In the genomic region with DNA sequence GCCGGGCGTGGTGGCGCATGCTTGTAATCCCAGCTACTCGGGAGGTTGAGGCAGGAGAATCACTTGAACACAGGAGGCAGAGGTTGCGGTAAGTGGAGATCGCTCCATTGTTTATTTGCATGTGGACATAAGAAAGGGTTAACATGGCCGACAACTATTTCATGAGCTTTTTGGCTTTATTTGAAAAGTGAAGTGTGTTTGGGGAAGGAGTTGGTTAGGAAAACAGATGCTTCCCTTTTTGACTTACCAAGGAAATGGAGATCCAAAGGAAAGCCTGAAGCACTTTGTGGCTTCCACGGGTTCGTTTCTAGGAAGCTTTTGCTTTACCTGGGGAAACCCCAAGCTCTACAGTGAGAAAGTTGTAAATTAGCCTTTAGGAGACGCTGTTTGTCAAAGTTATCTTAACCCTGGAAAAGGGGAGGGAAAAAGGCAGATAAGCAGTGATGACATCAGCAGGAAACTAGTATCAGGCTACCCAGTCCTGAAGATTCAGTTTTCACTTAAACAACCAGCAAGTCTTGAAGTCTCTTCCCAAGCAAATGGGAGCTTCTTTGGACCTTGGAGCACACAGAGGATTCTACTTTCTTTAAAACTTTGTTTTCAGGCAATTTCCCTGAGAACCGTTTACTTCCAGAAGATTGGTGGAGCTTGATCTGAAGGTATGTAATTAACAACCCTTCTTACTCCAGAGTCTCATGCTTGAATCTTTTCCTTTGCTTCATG, we compare ENCODE assay signal across 1 cellular context.
TF ChIP-seq lines count a peak whose summit lies in the region.

TSS of gene CASP10 (plus strand) at position 492 of the 723 bp plus-strand sequence. CDS start 2,637 bp downstream, outside the sequence.

TF ChIP-seq in HepG2, 621 proteins besides CTCF, POLR2A, EP300 and RAD21 (continued from another document and continues in another):
- TF ChIP-seq CEBPZ (IDR thresholded peaks at IDR 0.05; ENCODE audit: low read length), result no peak
- no peak for TF ChIP-seq ZNF138 (CRISPR knock-in tag; IDR thresholded peaks at IDR 0.05; ENCODE audit: low read depth)
- no peak for TF ChIP-seq HHEX (CRISPR knock-in tag; IDR thresholded peaks at IDR 0.05)
- TF ChIP-seq MAFK (conservative IDR thresholded peaks at IDR 0.05 in 1 of 2, IDR thresholded peaks at IDR 0.05 in 1 of 2; ENCODE audit: low read length in 2 of 2), result peak; percentile 89 to 95
- TF ChIP-seq ZFAT (CRISPR knock-in tag; conservative IDR thresholded peaks at IDR 0.05), result no peak
- no peak for TF ChIP-seq SCMH1 (CRISPR knock-in tag; IDR thresholded peaks at IDR 0.05; ENCODE audit: borderline replicate concordance)
- no peak for TF ChIP-seq ZNF646 (CRISPR knock-in tag; IDR thresholded peaks at IDR 0.05)
- no peak for TF ChIP-seq ZNF841 (CRISPR knock-in tag; IDR thresholded peaks at IDR 0.05; ENCODE audit: borderline replicate concordance)
- TF ChIP-seq TFDP2 (CRISPR knock-in tag; IDR thresholded peaks at IDR 0.05), result peak; percentile 81
- TF ChIP-seq ZNF501 (CRISPR knock-in tag; IDR thresholded peaks at IDR 0.05), result peak; percentile 82
- TF ChIP-seq PRMT3 (CRISPR knock-in tag; IDR thresholded peaks at IDR 0.05; ENCODE audit: borderline replicate concordance, low read depth), result no peak
- TF ChIP-seq, protein P1, sequence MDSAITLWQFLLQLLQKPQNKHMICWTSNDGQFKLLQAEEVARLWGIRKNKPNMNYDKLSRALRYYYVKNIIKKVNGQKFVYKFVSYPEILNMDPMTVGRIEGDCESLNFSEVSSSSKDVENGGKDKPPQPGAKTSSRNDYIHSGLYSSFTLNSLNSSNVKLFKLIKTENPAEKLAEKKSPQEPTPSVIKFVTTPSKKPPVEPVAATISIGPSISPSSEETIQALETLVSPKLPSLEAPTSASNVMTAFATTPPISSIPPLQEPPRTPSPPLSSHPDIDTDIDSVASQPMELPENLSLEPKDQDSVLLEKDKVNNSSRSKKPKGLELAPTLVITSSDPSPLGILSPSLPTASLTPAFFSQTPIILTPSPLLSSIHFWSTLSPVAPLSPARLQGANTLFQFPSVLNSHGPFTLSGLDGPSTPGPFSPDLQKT (CRISPR knock-in tag; IDR thresholded peaks at IDR 0.05; ENCODE audit: borderline replicate concordance), result no peak
- TF ChIP-seq NCOA1 (CRISPR knock-in tag; IDR thresholded peaks at IDR 0.05), result no peak
- TF ChIP-seq ZNF800 (CRISPR knock-in tag; IDR thresholded peaks at IDR 0.05), result no peak
- no peak for TF ChIP-seq E2F5 (CRISPR knock-in tag; conservative IDR thresholded peaks at IDR 0.05)
- no peak for TF ChIP-seq ZNF775 (CRISPR knock-in tag; IDR thresholded peaks at IDR 0.05; ENCODE audit: borderline replicate concordance)
- peak; percentile 98 for TF ChIP-seq ZNF652 (CRISPR knock-in tag; IDR thresholded peaks at IDR 0.05; ENCODE audit: borderline replicate concordance, low read depth)
- TF ChIP-seq, protein P2, sequence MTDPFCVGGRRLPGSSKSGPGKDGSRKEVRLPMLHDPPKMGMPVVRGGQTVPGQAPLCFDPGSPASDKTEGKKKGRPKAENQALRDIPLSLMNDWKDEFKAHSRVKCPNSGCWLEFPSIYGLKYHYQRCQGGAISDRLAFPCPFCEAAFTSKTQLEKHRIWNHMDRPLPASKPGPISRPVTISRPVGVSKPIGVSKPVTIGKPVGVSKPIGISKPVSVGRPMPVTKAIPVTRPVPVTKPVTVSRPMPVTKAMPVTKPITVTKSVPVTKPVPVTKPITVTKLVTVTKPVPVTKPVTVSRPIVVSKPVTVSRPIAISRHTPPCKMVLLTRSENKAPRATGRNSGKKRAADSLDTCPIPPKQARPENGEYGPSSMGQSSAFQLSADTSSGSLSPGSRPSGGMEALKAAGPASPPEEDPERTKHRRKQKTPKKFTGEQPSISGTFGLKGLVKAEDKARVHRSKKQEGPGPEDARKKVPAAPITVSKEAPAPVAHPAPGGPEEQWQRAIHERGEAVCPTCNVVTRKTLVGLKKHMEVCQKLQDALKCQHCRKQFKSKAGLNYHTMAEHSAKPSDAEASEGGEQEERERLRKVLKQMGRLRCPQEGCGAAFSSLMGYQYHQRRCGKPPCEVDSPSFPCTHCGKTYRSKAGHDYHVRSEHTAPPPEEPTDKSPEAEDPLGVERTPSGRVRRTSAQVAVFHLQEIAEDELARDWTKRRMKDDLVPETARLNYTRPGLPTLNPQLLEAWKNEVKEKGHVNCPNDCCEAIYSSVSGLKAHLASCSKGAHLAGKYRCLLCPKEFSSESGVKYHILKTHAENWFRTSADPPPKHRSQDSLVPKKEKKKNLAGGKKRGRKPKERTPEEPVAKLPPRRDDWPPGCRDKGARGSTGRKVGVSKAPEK (CRISPR knock-in tag; IDR thresholded peaks at IDR 0.05; ENCODE audit: borderline replicate concordance), result no peak
- TF ChIP-seq ARHGAP35 (CRISPR knock-in tag; IDR thresholded peaks at IDR 0.05; ENCODE audit: borderline replicate concordance), result no peak
- TF ChIP-seq ZNF546 (CRISPR knock-in tag; conservative IDR thresholded peaks at IDR 0.05), result no peak
- TF ChIP-seq ZFP82 (CRISPR knock-in tag; IDR thresholded peaks at IDR 0.05; ENCODE audit: borderline replicate concordance), result peak; percentile 83
- TF ChIP-seq ZBTB37 (CRISPR knock-in tag; IDR thresholded peaks at IDR 0.05), result no peak
- no peak for TF ChIP-seq PLSCR1 (CRISPR knock-in tag; IDR thresholded peaks at IDR 0.05; ENCODE audit: borderline replicate concordance)
- TF ChIP-seq ISX (CRISPR knock-in tag; conservative IDR thresholded peaks at IDR 0.05), result no peak
- TF ChIP-seq, protein P3, sequence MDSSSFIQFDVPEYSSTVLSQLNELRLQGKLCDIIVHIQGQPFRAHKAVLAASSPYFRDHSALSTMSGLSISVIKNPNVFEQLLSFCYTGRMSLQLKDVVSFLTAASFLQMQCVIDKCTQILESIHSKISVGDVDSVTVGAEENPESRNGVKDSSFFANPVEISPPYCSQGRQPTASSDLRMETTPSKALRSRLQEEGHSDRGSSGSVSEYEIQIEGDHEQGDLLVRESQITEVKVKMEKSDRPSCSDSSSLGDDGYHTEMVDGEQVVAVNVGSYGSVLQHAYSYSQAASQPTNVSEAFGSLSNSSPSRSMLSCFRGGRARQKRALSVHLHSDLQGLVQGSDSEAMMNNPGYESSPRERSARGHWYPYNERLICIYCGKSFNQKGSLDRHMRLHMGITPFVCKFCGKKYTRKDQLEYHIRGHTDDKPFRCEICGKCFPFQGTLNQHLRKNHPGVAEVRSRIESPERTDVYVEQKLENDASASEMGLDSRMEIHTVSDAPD (CRISPR knock-in tag; IDR thresholded peaks at IDR 0.05), result no peak
- TF ChIP-seq ELF3 (CRISPR knock-in tag; IDR thresholded peaks at IDR 0.05), result peak; percentile 95
- no peak for TF ChIP-seq GLI4 (CRISPR knock-in tag; IDR thresholded peaks at IDR 0.05; ENCODE audit: borderline replicate concordance)
- peak; percentile 40; the same call in 1 of the 2 replicates for TF ChIP-seq RFX5 (IDR thresholded peaks at IDR 0.05; ENCODE audit: low read depth, low read length)
